In the genomic region with DNA sequence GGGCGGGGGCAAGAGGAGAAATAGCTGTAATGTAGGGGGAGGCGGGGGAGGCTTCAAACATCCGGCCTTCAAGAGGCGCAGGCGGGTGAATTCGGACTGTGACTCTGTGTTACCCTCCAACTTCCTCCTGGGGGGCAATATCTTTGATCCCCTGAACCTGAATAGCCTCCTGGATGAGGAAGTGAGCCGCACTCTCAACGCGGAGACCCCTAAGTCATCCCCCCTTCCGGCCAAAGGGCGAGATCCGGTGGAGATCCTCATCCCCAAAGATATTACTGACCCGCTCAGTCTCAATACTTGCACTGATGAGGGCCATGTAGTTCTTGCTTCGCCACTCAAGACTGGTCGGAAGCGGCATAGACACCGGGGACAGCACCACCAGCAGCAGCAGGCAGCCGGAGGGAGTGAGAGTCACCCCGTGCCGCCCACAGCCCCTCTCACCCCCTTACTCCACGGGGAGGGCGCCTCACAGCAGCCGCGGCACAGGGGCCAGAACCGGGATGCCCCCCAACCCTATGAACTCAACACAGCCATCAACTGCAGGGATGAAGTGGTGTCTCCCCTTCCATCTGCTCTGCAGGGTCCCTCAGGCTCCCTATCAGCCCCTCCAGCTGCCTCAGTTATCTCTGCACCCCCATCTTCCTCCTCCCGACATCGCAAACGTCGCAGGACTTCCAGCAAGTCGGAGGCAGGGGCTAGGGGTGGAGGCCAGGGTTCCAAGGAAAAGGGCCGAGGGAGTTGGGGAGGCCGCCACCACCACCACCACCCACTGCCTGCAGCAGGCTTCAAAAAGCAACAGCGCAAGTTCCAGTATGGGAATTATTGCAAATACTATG, we compare ENCODE assay signal across 8 cellular contexts. TPM values are rescaled to one million over a fixed set of nuclear protein-coding genes. Genes with fewer than 3 reads are reported as not detected.
A peak's percentile ranks its signal among the peaks of the same experiment; 100 is the strongest.
DNase-seq lines count a peak whose midpoint lies in the region; ATAC-seq and TF ChIP-seq lines count a peak whose summit lies in the region.

No MANE protein-coding gene starts in this region.

- H3K4me1 ChIP-seq in DOHH2 (ENCODE audit: control insufficient read depth, low read length) = peaks cover 55% of the 10 kb centered on the region
- peaks cover 24% of the 10 kb centered on the region; the same call in 1 of the 2 replicates for H3K4me1 ChIP-seq in MM.1S (ENCODE audit: low read length)
- H3K4me1 ChIP-seq in left ventricle myocardium inferior = peaks cover 67% of the 10 kb centered on the region
- H3K4me1 ChIP-seq in sigmoid colon = peaks cover 0 to 49% (median 44%) of the 10 kb centered on the region in 4 donors

- no peak for TF ChIP-seq EP300 in sigmoid colon (IDR thresholded peaks at IDR 0.05)

- WGBS in sigmoid colon, 2 donors = 24 to 30% methylated on average over 33 of the region's 33 CpGs

- TF ChIP-seq POLR2A in sigmoid colon (IDR thresholded peaks at IDR 0.05) (no peak), GM18505 (IDR thresholded peaks at IDR 0.05; ENCODE audit: borderline replicate concordance, extremely low read depth, insufficient read depth, insufficient read length) (no peak)

- H3K36me3 ChIP-seq in DOHH2 (ENCODE audit: control insufficient read depth, low read length) (peaks cover 59% of the 10 kb centered on the region), MM.1S (replicated peaks; ENCODE audit: insufficient read depth, low read length) (peaks cover 11% of the 10 kb centered on the region; the same call in 1 of the 2 replicates), left ventricle myocardium inferior (peaks cover 23% of the 10 kb centered on the region), sigmoid colon (peaks cover 8 to 27% (median 16%) of the 10 kb centered on the region in 4 donors)

- H3K4me2 ChIP-seq in DOHH2 (ENCODE audit: low read length) (peak overlapping the region; percentile 83), MM.1S (ENCODE audit: low read depth, low read length) (peak overlapping the region; percentile 83)

- H3K27ac Mint-ChIP-seq in activated naive CD4-positive, alpha-beta T cell treated with anti-CD3 and anti-CD28 coated beads, Interleukin-2, amount 10 ng/mL, durations not matched to agents 7 days and 5 days = peak overlapping the region; percentile 94

- ATAC-seq in sciatic nerve (no peak), GM18505 (IDR thresholded peaks at IDR 0.05; ENCODE audit: unreplicated experiment) (no peak)

- no peak for TF ChIP-seq CTCF in DOHH2 (IDR thresholded peaks at IDR 0.05; ENCODE audit: low read depth, low read length, poor library complexity, severe bottlenecking)
- TF ChIP-seq CTCF in MM.1S (IDR thresholded peaks at IDR 0.05; ENCODE audit: low read length) = no peak
- no peak for TF ChIP-seq CTCF in left ventricle myocardium inferior (IDR thresholded peaks at IDR 0.05; ENCODE audit: borderline replicate concordance)
- TF ChIP-seq CTCF in sigmoid colon (IDR thresholded peaks at IDR 0.05) = no peak

- H4K20me1 ChIP-seq in DOHH2 (ENCODE audit: control insufficient read depth, insufficient read depth, low read depth, low read length) (peaks cover 11% of the 10 kb centered on the region; the same call in 1 of the 2 replicates), MM.1S (ENCODE audit: insufficient read depth, low read length) (no peaks in the 10 kb centered on the region)

- H3K79me2 ChIP-seq in DOHH2 (ENCODE audit: control insufficient read depth, low read length) (peaks cover 60% of the 10 kb centered on the region), MM.1S (ENCODE audit: low read length) (peaks cover 60% of the 10 kb centered on the region)

- no peaks in the 10 kb centered on the region for H3K9me3 Mint-ChIP-seq in activated naive CD4-positive, alpha-beta T cell treated with anti-CD3 and anti-CD28 coated beads, Interleukin-2, amount 10 ng/mL, durations not matched to agents 7 days and 5 days

- intact Hi-C loops in left ventricle myocardium inferior (cut with micrococcal nuclease) (no loop called here), sigmoid colon (cut with DNase I) (no loop called here), sciatic nerve (cut with DNase I) (no loop called here)

- H3K36me3 Mint-ChIP-seq in activated naive CD4-positive, alpha-beta T cell treated with anti-CD3 and anti-CD28 coated beads, Interleukin-2, amount 10 ng/mL, durations not matched to agents 7 days and 5 days = peaks cover 56% of the 10 kb centered on the region

- peaks cover 61% of the 10 kb centered on the region for H3K4me1 Mint-ChIP-seq in activated naive CD4-positive, alpha-beta T cell treated with anti-CD3 and anti-CD28 coated beads, Interleukin-2, amount 10 ng/mL, durations not matched to agents 7 days and 5 days

- peak overlapping the region; percentile 100 for H3K9ac ChIP-seq in MM.1S (ENCODE audit: low read length)

- H2AFZ ChIP-seq in MM.1S (ENCODE audit: low read length) = no peak overlapping the region

- peak overlapping the region; percentile 83 for H3K4me3 Mint-ChIP-seq in activated naive CD4-positive, alpha-beta T cell treated with anti-CD3 and anti-CD28 coated beads, Interleukin-2, amount 10 ng/mL, durations not matched to agents 7 days and 5 days

- H3K4me3 ChIP-seq in DOHH2 (ENCODE audit: low read length) (peak overlapping the region; percentile 77), MM.1S (ENCODE audit: low read length) (peak overlapping the region; percentile 93), left ventricle myocardium inferior (peak overlapping the region; percentile 86), sigmoid colon (peak overlapping the region; percentile 61 to 98 (median 88))

- H3K9me3 ChIP-seq in DOHH2 (ENCODE audit: control insufficient read depth, insufficient read depth, low read length) = peaks cover 5% of the 10 kb centered on the region
- no peaks in the 10 kb centered on the region for H3K9me3 ChIP-seq in MM.1S (replicated peaks; ENCODE audit: insufficient read depth, low read length)
- no peaks in the 10 kb centered on the region for H3K9me3 ChIP-seq in left ventricle myocardium inferior (replicated peaks)
- H3K9me3 ChIP-seq in sigmoid colon = no peaks in the 10 kb centered on the region

- CTCF ChIA-PET in activated naive CD4-positive, alpha-beta T cell treated with anti-CD3 and anti-CD28 coated beads, Interleukin-2, amount 10 ng/mL, durations not matched to agents 7 days and 5 days (lab: Charles Lee) = interaction anchor here (1.1 to 1.5 kb wide), 2 partner anchors 20 to 46 kb away, joined by 3 read pairs; no protein-coding TSS in a partner anchor

- H3K27me3 ChIP-seq in DOHH2 (ENCODE audit: control insufficient read depth, low read length) = no peaks in the 10 kb centered on the region
- H3K27me3 ChIP-seq in MM.1S (replicated peaks; ENCODE audit: insufficient read depth, low read length) = no peaks in the 10 kb centered on the region
- H3K27me3 ChIP-seq in left ventricle myocardium inferior (ENCODE audit: low read depth) = no peaks in the 10 kb centered on the region
- H3K27me3 ChIP-seq in sigmoid colon = no peaks in the 10 kb centered on the region

- H3F3A ChIP-seq in DOHH2 (ENCODE audit: control insufficient read depth, insufficient read depth) (peaks cover 49% of the 10 kb centered on the region), MM.1S (ENCODE audit: insufficient read depth, low read length) (peaks cover 51% of the 10 kb centered on the region)

- DNase-seq in MM.1S (no peak), left ventricle myocardium inferior (no peak), sigmoid colon (peak; percentile 73), DMS153 (lab: John Stamatoyannopoulos, UW) (no peak), sciatic nerve (ENCODE audit: low spot score) (no peak)
- peak; percentile 51 for DNase-seq in activated naive CD4-positive, alpha-beta T cell treated with anti-CD3 and anti-CD28 coated beads, Interleukin-2, amount 10 ng/mL, durations not matched to agents 7 days and 5 days

- H3K27ac ChIP-seq in DOHH2 (ENCODE audit: low read depth, low read length) = peak overlapping the region; percentile 89
- H3K27ac ChIP-seq in MM.1S (ENCODE audit: low read length) = peak overlapping the region; percentile 100; the same call in 1 of the 2 replicates
- peak overlapping the region; percentile 100 for H3K27ac ChIP-seq in left ventricle myocardium inferior (replicated peaks)
- H3K27ac ChIP-seq in sigmoid colon = peak overlapping the region; percentile 91 to 100 (median 99)

- H3K9me2 ChIP-seq in DOHH2 (replicated peaks; ENCODE audit: control insufficient read depth, low read length) (no peaks in the 10 kb centered on the region), MM.1S (replicated peaks; ENCODE audit: insufficient read depth, low read length) (no peaks in the 10 kb centered on the region)

- peaks cover 23% of the 10 kb centered on the region for H3K27me3 Mint-ChIP-seq in activated naive CD4-positive, alpha-beta T cell treated with anti-CD3 and anti-CD28 coated beads, Interleukin-2, amount 10 ng/mL, durations not matched to agents 7 days and 5 days

RNA-seq across cellular contexts. Expression of gene MEPCE, which starts 1.0 kb away (rescaled TPM):
- total RNA-seq in left ventricle myocardium inferior (23.6 TPM), sigmoid colon (10 to 100 TPM; 20.0 to 29.7 (median 25.5) TPM), sciatic nerve (37.0 TPM)
- polyA plus RNA-seq in sigmoid colon = 10 to 100 TPM; 18.0 to 32.1 (median 19.7) TPM

RNA-seq across cellular contexts. Expression of gene ZCWPW1, which starts 2.2 kb away (rescaled TPM):
- total RNA-seq in left ventricle myocardium inferior (4.6 TPM), sigmoid colon (1 to 10 TPM; 3.8 to 9.4 (median 6.2) TPM), sciatic nerve (8.0 TPM)
- 1 to 10 TPM; 1.2 to 6.2 (median 5.4) TPM for polyA plus RNA-seq in sigmoid colon

RNA-seq across cellular contexts. Expression of gene PPP1R35, which starts 5.6 kb away (rescaled TPM):
- total RNA-seq in left ventricle myocardium inferior (10.8 TPM), sigmoid colon (10 to 100 TPM; 17.4 to 42.6 (median 35.2) TPM), sciatic nerve (25.3 TPM)
- polyA plus RNA-seq in sigmoid colon = 10 to 100 TPM; 28.2 to 45.5 (median 31.4) TPM

RNA-seq across cellular contexts. Expression of gene SPACDR, which starts 33.4 kb away (rescaled TPM):
- total RNA-seq in left ventricle myocardium inferior = 0.88 TPM
- total RNA-seq in sigmoid colon = under 1 TPM in 1 of 4 donors, not detected in 3; 0.95 TPM
- under 1 TPM in 1 of 3 donors, not detected in 2; 0.63 TPM for polyA plus RNA-seq in sigmoid colon
- total RNA-seq in sciatic nerve = 3.6 TPM

RNA-seq across cellular contexts. Expression of gene TSC22D4, which starts 48.3 kb away (rescaled TPM):
- total RNA-seq in left ventricle myocardium inferior (47.5 TPM), sigmoid colon (10 to 100 TPM; 24.4 to 31.6 (median 28.5) TPM), sciatic nerve (148 TPM)
- polyA plus RNA-seq in sigmoid colon = 10 to 100 TPM; 46.8 to 53.5 (median 51.1) TPM

Comparison
In these comparisons a context has a peak if more than half of its experiments do, and no peak if none do; other contexts are left out.
1. DNase-seq: peak in activated naive CD4-positive, alpha-beta T cell treated with anti-CD3 and anti-CD28 coated beads, Interleukin-2, amount 10 ng/mL, durations not matched to agents 7 days and 5 days (single experiment) and sigmoid colon (single experiment); none in MM.1S (single experiment), left ventricle myocardium inferior (single experiment), DMS153 (single experiment) and sciatic nerve (single experiment).
2. Peak in every context shown above with its lines, with median percentiles within 50 percentile points of each other: H3K27ac ChIP-seq and H3K4me3 ChIP-seq.